8 cellular contexts compared by ENCODE assay signal in genomic region chr7:128525584-128525983, GRCh38. TPM values are rescaled to one million over a fixed set of nuclear protein-coding genes. Genes with fewer than 3 reads are reported as not detected.
DNase-seq lines count a peak whose midpoint lies in the region; ATAC-seq, FAIRE-seq and TF ChIP-seq lines count a peak whose summit lies in the region.
"Not testable (repeated sequence)": the region's sequence is repeated elsewhere in the genome, so short reads cannot be mapped to it uniquely, and the experiment has no call there.

No MANE protein-coding gene starts in this region.

- not testable (repeated sequence) for H3K27me3 ChIP-seq in CD8-positive, alpha-beta memory T cell (ENCODE audit: insufficient read depth, low read length, poor library complexity, severe bottlenecking); HUES48 (ENCODE audit: control insufficient read depth, insufficient read depth, low read length); HepG2 (ENCODE audit: control insufficient read depth in 1 of 2, insufficient read depth in 2 of 2, low read length in 2 of 2); osteoblast (ENCODE audit: insufficient read depth, low read length)

- CTCF ChIA-PET in CD8-positive, alpha-beta memory T cell (lab: Charles Lee); HepG2 (lab: Yijun Ruan, JAX; ENCODE audit: low intra/inter-chr PET ratio, low total read pairs): not testable (repeated sequence)

- H3K9ac ChIP-seq in HUES48 (ENCODE audit: low read depth, low read length) = not testable (repeated sequence)
- H3K9ac ChIP-seq in HepG2 (ENCODE audit: insufficient read depth, low read depth, low read length) = peak overlapping the region; percentile 31; the same call in 1 of the 2 replicates

- H3K4me1 ChIP-seq in CD8-positive, alpha-beta memory T cell (ENCODE audit: insufficient read depth, low read length) = peaks cover 17% of the 10 kb centered on the region
- not testable (repeated sequence) for H3K4me1 ChIP-seq in HUES48 (ENCODE audit: control insufficient read depth, insufficient read depth, low read length); osteoblast (ENCODE audit: insufficient read depth, low read length)
- peaks cover 41% of the 10 kb centered on the region for H3K4me1 ChIP-seq in HepG2 (ENCODE audit: insufficient read depth, low read length)

- TF ChIP-seq RAD21 in HepG2 (CRISPR knock-in tag; IDR thresholded peaks at IDR 0.05) = not testable (repeated sequence)

- not testable (repeated sequence) for H3K9me3 Mint-ChIP-seq in CD8-positive, alpha-beta memory T cell; activated T-cell treated with anti-CD3 and anti-CD28 coated beads, Interleukin-2, amount 50 U/mL, for 24 hours

- peaks cover 21 to 26% (median 25%) of the 10 kb centered on the region in 3 donors for H3K4me1 Mint-ChIP-seq in CD8-positive, alpha-beta memory T cell
- H3K4me1 Mint-ChIP-seq in activated T-cell treated with anti-CD3 and anti-CD28 coated beads, Interleukin-2, amount 50 U/mL, for 24 hours (ENCODE audit: low read depth) = peaks cover 21% of the 10 kb centered on the region

- H3K27ac Mint-ChIP-seq in CD8-positive, alpha-beta memory T cell = peak overlapping the region in 6 of 8 donors; percentile 31 to 66 (median 58)
- peak overlapping the region; percentile 59 for H3K27ac Mint-ChIP-seq in activated T-cell treated with anti-CD3 and anti-CD28 coated beads, Interleukin-2, amount 50 U/mL, for 24 hours

- not testable (repeated sequence) for BruUV-seq in HepG2 (replicated peaks; lab: Mats Ljungman, UMichigan)

- DNase-seq in CD8-positive, alpha-beta memory T cell; activated T-cell treated with anti-CD3 and anti-CD28 coated beads, Interleukin-2, amount 50 U/mL, for 24 hours: not testable (repeated sequence)
- DNase-seq in OCI-M1 (lab: John Stamatoyannopoulos, UW) (peak; percentile 8), dermis microvascular lymphatic vessel endothelial cell (ENCODE audit: low read depth in 2 of 2) (peak; percentile 23 to 52), cardiac septum (ENCODE audit: low spot score) (peak; percentile 57), HepG2 (ENCODE audit: low spot score) (peak; percentile 79), osteoblast (ENCODE audit: insufficient read length, low spot score, missing footprints) (peak; percentile 82)

- peak overlapping the region in 1 of 7 donors; percentile 57 for H3K4me3 Mint-ChIP-seq in CD8-positive, alpha-beta memory T cell
- H3K4me3 Mint-ChIP-seq in activated T-cell treated with anti-CD3 and anti-CD28 coated beads, Interleukin-2, amount 50 U/mL, for 24 hours = not testable (repeated sequence)

- not testable (repeated sequence) for H3K27ac ChIP-seq in CD8-positive, alpha-beta memory T cell (ENCODE audit: low read depth, low read length); HepG2 (ENCODE audit: extremely low read length, insufficient read depth, low read length); osteoblast (ENCODE audit: low read depth, low read length)
- peak overlapping the region; percentile 40 for H3K27ac ChIP-seq in HUES48 (ENCODE audit: low read depth, low read length)

- not testable (repeated sequence) for H3K4me3 ChIP-seq in CD8-positive, alpha-beta memory T cell (ENCODE audit: low read length); HUES48 (ENCODE audit: low read depth, low read length); HepG2 (replicated peaks in 1 of 3; ENCODE audit: insufficient read depth in 1 of 3, low read depth in 2 of 3, low read length in 3 of 3); osteoblast (ENCODE audit: insufficient read depth, low read length)

- not testable (repeated sequence) for TF ChIP-seq CTCF in HepG2 (CRISPR knock-in tag; IDR thresholded peaks at IDR 0.05); osteoblast (IDR thresholded peaks at IDR 0.05; ENCODE audit: extremely low read depth, low read depth, low read length)

- not testable (repeated sequence) for H3K36me3 Mint-ChIP-seq in CD8-positive, alpha-beta memory T cell; activated T-cell treated with anti-CD3 and anti-CD28 coated beads, Interleukin-2, amount 50 U/mL, for 24 hours (ENCODE audit: low read depth)

- 2% methylated on average over 4 of the region's 4 CpGs for WGBS in HepG2 (ENCODE audit: low lambda C conversion rate)

- not testable (repeated sequence) for H3K36me3 ChIP-seq in CD8-positive, alpha-beta memory T cell (ENCODE audit: insufficient read depth, low read length); HUES48 (ENCODE audit: control insufficient read depth, insufficient read depth, low read length); HepG2 (replicated peaks in 1 of 2; ENCODE audit: control insufficient read depth in 1 of 2, insufficient read depth in 2 of 2, low read length in 2 of 2); osteoblast (ENCODE audit: insufficient read depth, low read length)

- TF ChIP-seq EP300 in HepG2 (IDR thresholded peaks at IDR 0.05; ENCODE audit: low read depth in 2 of 2, low read length in 2 of 2); HepG2 (CRISPR knock-in tag; IDR thresholded peaks at IDR 0.05; ENCODE audit: borderline replicate concordance): not testable (repeated sequence)

- H3K79me2 ChIP-seq in HepG2 (ENCODE audit: insufficient read depth, low read length); osteoblast (ENCODE audit: insufficient read depth, low read length): not testable (repeated sequence)

- peak overlapping the region; percentile 55 for H3K4me2 ChIP-seq in HepG2 (ENCODE audit: low read depth, low read length)
- not testable (repeated sequence) for H3K4me2 ChIP-seq in osteoblast (ENCODE audit: insufficient read depth, low read length)

- H4K20me1 ChIP-seq in HepG2 (ENCODE audit: insufficient read depth, low read length); osteoblast (ENCODE audit: insufficient read depth, low read length): not testable (repeated sequence)

- H3K9me3 ChIP-seq in CD8-positive, alpha-beta memory T cell (ENCODE audit: low read length); HUES48 (ENCODE audit: control insufficient read depth, insufficient read depth, low read length); HepG2 (ENCODE audit: low read length); osteoblast (ENCODE audit: low read depth, low read length): not testable (repeated sequence)

- FAIRE-seq in HepG2 (lab: Jason Lieb, UNC) = peak; percentile 76

- not testable (repeated sequence) for H3K27me3 Mint-ChIP-seq in CD8-positive, alpha-beta memory T cell; activated T-cell treated with anti-CD3 and anti-CD28 coated beads, Interleukin-2, amount 50 U/mL, for 24 hours

- POLR2A ChIA-PET in CD8-positive, alpha-beta memory T cell (lab: Charles Lee); HepG2 (lab: Yijun Ruan, JAX): not testable (repeated sequence)

- ATAC-seq in HepG2 = peak; percentile 90

- not testable (repeated sequence) for H2AFZ ChIP-seq in HepG2 (ENCODE audit: low read length); osteoblast (ENCODE audit: low read length)

- 0 out of 4 replicates have a peak, but pooled peaks of 1 of the 2 experiments have one; percentile 17 for TF ChIP-seq POLR2A in HepG2 (IDR thresholded peaks at IDR 0.05; ENCODE audit: insufficient read depth in 1 of 2, low read depth in 2 of 2, low read length in 2 of 2)

- in situ Hi-C loops in HepG2 (cut with HindIII; ENCODE audit: extremely low pct_ligation_motif_present, low pct_unique_long_range_greater_than_20kb) = not testable (repeated sequence)

- intact Hi-C loops in cardiac septum (cut with DNase I) = loop anchor here (10.0 kb wide), 1 partner anchor 51 kb away; the partner anchor contains the start of gene METTL2B
- intact Hi-C loops in HepG2 (cut with micrococcal nuclease; ENCODE audit: unreplicated experiment) = not testable (repeated sequence)

TF ChIP-seq in HepG2, 621 proteins besides CTCF, POLR2A, EP300 and RAD21 (continues in another document):
- TF ChIP-seq HNF4A (CRISPR knock-in tag; IDR thresholded peaks at IDR 0.05) (0 out of 2 replicates have a peak, but pooled peaks have one; percentile 8), RARA (CRISPR knock-in tag; IDR thresholded peaks at IDR 0.05) (peak; percentile 72), SAP130 (CRISPR knock-in tag; IDR thresholded peaks at IDR 0.05; ENCODE audit: low read depth) (peak; percentile 56)

RNA-seq across cellular contexts. Expression of gene METTL2B, which starts 49.0 kb away (rescaled TPM):
- total RNA-seq in CD8-positive, alpha-beta memory T cell = 10 to 100 TPM; 58.6 to 59.5 TPM
- 38.3 TPM for polyA plus RNA-seq in CD8-positive, alpha-beta memory T cell
- 20.1 and 22.6 TPM in 2 replicates for total RNA-seq in dermis microvascular lymphatic vessel endothelial cell
- total RNA-seq in cardiac septum = 22.8 TPM
- 33.1 and 40.1 TPM in 2 replicates for total RNA-seq in HepG2 (2016; rRNA removed; fragmentation: Illumina TruSeq; extraction: Trizol)
- 6.7 and 7.5 TPM in 2 replicates for total RNA-seq in HepG2 (2016; cell fraction: cytosol; rRNA removed; fragmentation: Illumina TruSeq; extraction: Trizol; ENCODE audit: low read depth)
- total RNA-seq in HepG2 (2016; cell fraction: insoluble cytoplasmic fraction; rRNA removed; fragmentation: Illumina TruSeq; extraction: Trizol) = 38.6 and 39.4 TPM in 2 replicates
- total RNA-seq in HepG2 (2016; cell fraction: membrane; rRNA removed; fragmentation: Illumina TruSeq; extraction: Trizol) = 10.1 and 11.9 TPM in 2 replicates
- total RNA-seq in HepG2 (2016; cell fraction: nucleus; rRNA removed; fragmentation: Illumina TruSeq; extraction: Trizol) = 31.5 and 32.5 TPM in 2 replicates
- polyA plus RNA-seq in HepG2 (2011; rRNA removed) = 15.5 and 17.4 TPM in 2 replicates
- 8.4 and 12.3 TPM in 2 replicates for polyA plus RNA-seq in HepG2 (2011; cell fraction: cytosol; rRNA removed)
- 7.7 and 10.8 TPM in 2 replicates for polyA plus RNA-seq in HepG2 (2011; cell fraction: nucleus; rRNA removed)
- 11.3 TPM in 2 replicates for polyA plus RNA-seq in HepG2 (2012)
- 4.4 and 5.8 TPM in 2 replicates for polyA plus RNA-seq in HepG2 (2016; cell fraction: cytosol; fragmentation: Illumina TruSeq; extraction: Trizol; ENCODE audit: low read depth)
- 26.3 and 32.1 TPM in 2 replicates for polyA plus RNA-seq in HepG2 (2016; cell fraction: insoluble cytoplasmic fraction; fragmentation: Illumina TruSeq; extraction: Trizol; ENCODE audit: low read depth)
- 5.4 and 10.5 TPM in 2 replicates for polyA plus RNA-seq in HepG2 (2016; cell fraction: membrane; fragmentation: Illumina TruSeq; extraction: Trizol; ENCODE audit: low read depth)
- polyA plus RNA-seq in HepG2 (2016; cell fraction: nucleus; fragmentation: Illumina TruSeq; extraction: Trizol; ENCODE audit: insufficient read depth, low read depth) = 29.3 and 39.8 TPM in 2 replicates
- 13.1 and 35.5 TPM in 2 replicates for polyA minus RNA-seq in HepG2 (2011; rRNA and poly(A)+ RNA removed; ENCODE audit: low replicate concordance)
- polyA minus RNA-seq in HepG2 (2011; cell fraction: cytosol; rRNA and poly(A)+ RNA removed) = 10.6 and 11.3 TPM in 2 replicates
- 36.1 and 39.4 TPM in 2 replicates for polyA minus RNA-seq in HepG2 (2011; cell fraction: nucleus; rRNA and poly(A)+ RNA removed)
- 29.5 and 30.8 TPM in 2 replicates for total RNA-seq in osteoblast
